In the genomic region with DNA sequence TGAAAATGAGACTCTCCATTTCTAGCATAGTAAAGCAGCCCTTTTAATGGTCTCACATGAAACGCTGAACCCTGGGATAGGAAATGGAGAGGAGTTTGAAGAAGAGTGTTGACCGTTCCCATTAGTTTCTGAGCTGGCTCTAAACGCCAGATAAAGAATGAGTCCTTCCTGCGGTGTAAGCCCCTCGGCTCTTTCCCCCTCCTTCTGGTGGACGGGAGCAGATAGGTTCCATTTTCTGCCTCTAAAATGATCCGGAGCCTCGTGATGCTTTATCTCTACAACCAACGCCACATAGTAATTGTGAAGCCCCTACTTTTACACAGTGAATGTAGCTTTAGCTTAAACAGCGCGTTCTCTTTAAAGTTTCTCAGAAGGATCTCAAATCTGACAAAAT, we compare ENCODE assay signal across 9 cellular contexts. TPM values are rescaled to one million over a fixed set of nuclear protein-coding genes. Genes with fewer than 3 reads are reported as not detected.
A peak's percentile ranks its signal among the peaks of the same experiment; 100 is the strongest.
DNase-seq lines count a peak whose midpoint lies in the region; ATAC-seq and TF ChIP-seq lines count a peak whose summit lies in the region.
"Had no signal": no experiment of that assay in that cellular context is flagged by ENCODE, and none has a peak within 500 bp of the region (broad histone marks: within the 10 kb centered on the region; RNA-seq: fewer than 3 reads in every experiment).

No MANE protein-coding gene starts in this region.

- no peak overlapping the region for H3K27ac ChIP-seq in ACC112 (ENCODE audit: low read depth, low read length)
- no peak overlapping the region for H3K27ac ChIP-seq in CD8-positive, alpha-beta memory T cell (ENCODE audit: low read depth, low read length)
- H3K27ac ChIP-seq: RWPE1 had no signal

- H3K27ac Mint-ChIP-seq in endothelial cell (ENCODE audit: unreplicated experiment) = peak overlapping the region; percentile 97
- peak overlapping the region in 2 of 10 donors; percentile 25 to 43 for H3K27ac Mint-ChIP-seq in naive thymus-derived CD8-positive, alpha-beta T cell
- H3K27ac Mint-ChIP-seq in CD8-positive, alpha-beta memory T cell = peak overlapping the region in 1 of 8 donors; percentile 6

- H3K79me2 ChIP-seq in ACC112 (ENCODE audit: control insufficient read depth, insufficient read depth, low read length, unreplicated experiment) = no peaks in the 10 kb centered on the region

- H3K27me3 ChIP-seq in ACC112 (ENCODE audit: insufficient read depth, low read length) = no peaks in the 10 kb centered on the region
- H3K27me3 ChIP-seq in CD8-positive, alpha-beta memory T cell (ENCODE audit: insufficient read depth, low read length, poor library complexity, severe bottlenecking) = peaks cover 8% of the 10 kb centered on the region

- H3K36me3 ChIP-seq in ACC112 (ENCODE audit: insufficient read depth, low read length) = no peaks in the 10 kb centered on the region
- no peaks in the 10 kb centered on the region for H3K36me3 ChIP-seq in CD8-positive, alpha-beta memory T cell (ENCODE audit: insufficient read depth, low read length)

- peaks cover 37% of the 10 kb centered on the region for H3K4me1 Mint-ChIP-seq in endothelial cell (ENCODE audit: unreplicated experiment)
- peaks cover 2 to 19% (median 13%) of the 10 kb centered on the region in 4 donors for H3K4me1 Mint-ChIP-seq in naive thymus-derived CD8-positive, alpha-beta T cell
- peaks cover 6 to 17% (median 16%) of the 10 kb centered on the region in 3 donors for H3K4me1 Mint-ChIP-seq in CD8-positive, alpha-beta memory T cell

- POLR2A ChIA-PET in naive thymus-derived CD8-positive, alpha-beta T cell (lab: Charles Lee) = no interaction called here
- POLR2A ChIA-PET in CD8-positive, alpha-beta memory T cell (lab: Charles Lee) = no interaction called here

- H3K4me3 Mint-ChIP-seq in endothelial cell (ENCODE audit: unreplicated experiment) = peak overlapping the region; percentile 90
- peak overlapping the region in 8 of 10 donors; percentile 20 to 80 (median 69) for H3K4me3 Mint-ChIP-seq in naive thymus-derived CD8-positive, alpha-beta T cell
- peak overlapping the region in 2 of 7 donors; percentile 26 to 38 for H3K4me3 Mint-ChIP-seq in CD8-positive, alpha-beta memory T cell

- H3K9me3 Mint-ChIP-seq in endothelial cell (ENCODE audit: unreplicated experiment) = no peaks in the 10 kb centered on the region
- no peaks in the 10 kb centered on the region for H3K9me3 Mint-ChIP-seq in naive thymus-derived CD8-positive, alpha-beta T cell
- no peaks in the 10 kb centered on the region for H3K9me3 Mint-ChIP-seq in CD8-positive, alpha-beta memory T cell

- DNase-seq in NCI-H2227 (lab: John Stamatoyannopoulos, UW; ENCODE audit: unreplicated experiment) (peak; percentile 76), endothelial cell (ENCODE audit: low spot score) (peak; percentile 35), dedifferentiated amniotic fluid mesenchymal stem cell (ENCODE audit: extremely low spot score) (no peak), occipital lobe (lab: John Stamatoyannopoulos, UW) (no peak)
- no peak for DNase-seq in naive thymus-derived CD8-positive, alpha-beta T cell
- DNase-seq in CD8-positive, alpha-beta memory T cell = no peak
- no peak for DNase-seq in effector CD4-positive, alpha-beta T cell

- TF ChIP-seq CTCF in endothelial cell (IDR thresholded peaks at IDR 0.05; ENCODE audit: unreplicated experiment) = no peak

- no peaks in the 10 kb centered on the region for H3K27me3 Mint-ChIP-seq in endothelial cell (ENCODE audit: unreplicated experiment)
- H3K27me3 Mint-ChIP-seq in naive thymus-derived CD8-positive, alpha-beta T cell = peaks cover 18 to 44% (median 30%) of the 10 kb centered on the region in 5 donors
- H3K27me3 Mint-ChIP-seq in CD8-positive, alpha-beta memory T cell = peaks cover 17 to 40% of the 10 kb centered on the region in 2 donors

- H2AFZ ChIP-seq in ACC112 (ENCODE audit: low read length, unreplicated experiment) = peak overlapping the region; percentile 100

- no peaks in the 10 kb centered on the region for H3K36me3 Mint-ChIP-seq in endothelial cell (ENCODE audit: low read depth, unreplicated experiment)
- no peaks in the 10 kb centered on the region for H3K36me3 Mint-ChIP-seq in naive thymus-derived CD8-positive, alpha-beta T cell
- H3K36me3 Mint-ChIP-seq in CD8-positive, alpha-beta memory T cell = peaks cover 0 to 1% (median 0%) of the 10 kb centered on the region in 3 donors

- no peaks in the 10 kb centered on the region for H3K9me3 ChIP-seq in CD8-positive, alpha-beta memory T cell (ENCODE audit: low read length)

- no peak for ATAC-seq in naive thymus-derived CD8-positive, alpha-beta T cell

- peaks cover 11% of the 10 kb centered on the region for H3K4me1 ChIP-seq in ACC112 (ENCODE audit: control insufficient read depth, insufficient read depth, low read length, unreplicated experiment)
- peaks cover 4% of the 10 kb centered on the region for H3K4me1 ChIP-seq in CD8-positive, alpha-beta memory T cell (ENCODE audit: insufficient read depth, low read length)

- CTCF ChIA-PET in CD8-positive, alpha-beta memory T cell (lab: Charles Lee) = no interaction called here

- peak overlapping the region; percentile 85 for H3K4me3 ChIP-seq in ACC112 (ENCODE audit: low read depth, low read length)
- no peak overlapping the region for H3K4me3 ChIP-seq in CD8-positive, alpha-beta memory T cell (ENCODE audit: low read length)

RNA-seq across cellular contexts. Expression of a gene that starts 24.1 kb away (rescaled TPM):
- total RNA-seq in endothelial cell (ENCODE audit: unreplicated experiment) (83.2 TPM), occipital lobe (15.0 TPM)
- total RNA-seq in naive thymus-derived CD8-positive, alpha-beta T cell = 10 to 100 TPM; 25.7 to 27.2 TPM
- polyA plus RNA-seq in naive thymus-derived CD8-positive, alpha-beta T cell = 1 to 10 TPM in 2 of 3 donors, under 1 TPM in 1; 0.80 to 5.8 (median 1.8) TPM
- total RNA-seq in CD8-positive, alpha-beta memory T cell = 1 to 10 TPM; 1.3 to 1.6 TPM
- polyA plus RNA-seq in CD8-positive, alpha-beta memory T cell = 1.9 TPM

Comparison
In these comparisons a context has a peak if more than half of its experiments do, and no peak if none do; other contexts are left out.
1. DNase-seq: peak in NCI-H2227 (single experiment) and endothelial cell (single experiment); none in naive thymus-derived CD8-positive, alpha-beta T cell (0 of 10), CD8-positive, alpha-beta memory T cell (0 of 5), dedifferentiated amniotic fluid mesenchymal stem cell (single experiment), effector CD4-positive, alpha-beta T cell (single experiment) and occipital lobe (single experiment).